2 cellular contexts compared by ENCODE assay signal in the genomic region with DNA sequence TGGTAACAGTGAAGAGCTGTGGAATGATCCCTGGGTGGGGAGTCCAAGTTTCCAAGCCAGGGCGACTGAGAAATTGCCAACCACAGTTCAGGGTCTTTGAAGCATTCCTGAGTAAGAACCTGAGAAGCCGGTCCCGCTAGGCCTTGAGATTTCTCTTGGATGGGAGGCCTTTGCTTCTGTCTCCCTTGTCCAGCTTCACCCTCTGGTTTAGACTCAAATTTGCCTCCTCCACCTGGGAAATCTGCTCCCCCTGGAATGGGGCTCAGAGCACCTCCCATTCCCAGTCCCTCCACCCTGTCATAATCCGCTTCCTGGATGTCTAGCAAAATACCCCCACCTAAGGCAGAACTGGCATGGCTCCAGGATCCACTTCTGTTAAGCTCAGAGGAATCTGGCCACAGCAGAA.
TF ChIP-seq lines count a peak whose summit lies in the region.

No MANE protein-coding gene starts in this region.

TF ChIP-seq in K562, 482 proteins besides CTCF, POLR2A, EP300 and RAD21:
- peak; percentile 49 for TF ChIP-seq NFIC (IDR thresholded peaks at IDR 0.05)
- TF ChIP-seq, protein P1, sequence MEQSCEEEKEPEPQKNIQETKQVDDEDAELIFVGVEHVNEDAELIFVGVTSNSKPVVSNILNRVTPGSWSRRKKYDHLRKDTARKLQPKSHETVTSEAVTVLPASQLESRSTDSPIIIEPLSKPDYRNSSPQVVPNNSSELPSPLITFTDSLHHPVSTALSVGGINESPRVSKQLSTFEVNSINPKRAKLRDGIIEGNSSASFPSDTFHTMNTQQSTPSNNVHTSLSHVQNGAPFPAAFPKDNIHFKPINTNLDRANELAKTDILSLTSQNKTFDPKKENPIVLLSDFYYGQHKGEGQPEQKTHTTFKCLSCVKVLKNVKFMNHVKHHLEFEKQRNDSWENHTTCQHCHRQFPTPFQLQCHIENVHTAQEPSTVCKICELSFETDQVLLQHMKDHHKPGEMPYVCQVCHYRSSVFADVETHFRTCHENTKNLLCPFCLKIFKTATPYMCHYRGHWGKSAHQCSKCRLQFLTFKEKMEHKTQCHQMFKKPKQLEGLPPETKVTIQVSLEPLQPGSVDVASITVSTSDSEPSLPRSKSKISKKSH (CRISPR knock-in tag; IDR thresholded peaks at IDR 0.05), result no peak

TF ChIP-seq in GM23338, 12 proteins besides CTCF, POLR2A, EP300 and RAD21:
- no peak for TF ChIP-seq CREB1 (CRISPR knock-in tag; IDR thresholded peaks at IDR 0.05; ENCODE audit: low read depth)
- TF ChIP-seq, protein P2, sequence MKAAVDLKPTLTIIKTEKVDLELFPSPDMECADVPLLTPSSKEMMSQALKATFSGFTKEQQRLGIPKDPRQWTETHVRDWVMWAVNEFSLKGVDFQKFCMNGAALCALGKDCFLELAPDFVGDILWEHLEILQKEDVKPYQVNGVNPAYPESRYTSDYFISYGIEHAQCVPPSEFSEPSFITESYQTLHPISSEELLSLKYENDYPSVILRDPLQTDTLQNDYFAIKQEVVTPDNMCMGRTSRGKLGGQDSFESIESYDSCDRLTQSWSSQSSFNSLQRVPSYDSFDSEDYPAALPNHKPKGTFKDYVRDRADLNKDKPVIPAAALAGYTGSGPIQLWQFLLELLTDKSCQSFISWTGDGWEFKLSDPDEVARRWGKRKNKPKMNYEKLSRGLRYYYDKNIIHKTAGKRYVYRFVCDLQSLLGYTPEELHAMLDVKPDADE (IDR thresholded peaks at IDR 0.05), result no peak
- TF ChIP-seq EZH2 (IDR thresholded peaks at IDR 0.05; ENCODE audit: low read depth, unreplicated experiment), result no peak
- TF ChIP-seq, protein P3, sequence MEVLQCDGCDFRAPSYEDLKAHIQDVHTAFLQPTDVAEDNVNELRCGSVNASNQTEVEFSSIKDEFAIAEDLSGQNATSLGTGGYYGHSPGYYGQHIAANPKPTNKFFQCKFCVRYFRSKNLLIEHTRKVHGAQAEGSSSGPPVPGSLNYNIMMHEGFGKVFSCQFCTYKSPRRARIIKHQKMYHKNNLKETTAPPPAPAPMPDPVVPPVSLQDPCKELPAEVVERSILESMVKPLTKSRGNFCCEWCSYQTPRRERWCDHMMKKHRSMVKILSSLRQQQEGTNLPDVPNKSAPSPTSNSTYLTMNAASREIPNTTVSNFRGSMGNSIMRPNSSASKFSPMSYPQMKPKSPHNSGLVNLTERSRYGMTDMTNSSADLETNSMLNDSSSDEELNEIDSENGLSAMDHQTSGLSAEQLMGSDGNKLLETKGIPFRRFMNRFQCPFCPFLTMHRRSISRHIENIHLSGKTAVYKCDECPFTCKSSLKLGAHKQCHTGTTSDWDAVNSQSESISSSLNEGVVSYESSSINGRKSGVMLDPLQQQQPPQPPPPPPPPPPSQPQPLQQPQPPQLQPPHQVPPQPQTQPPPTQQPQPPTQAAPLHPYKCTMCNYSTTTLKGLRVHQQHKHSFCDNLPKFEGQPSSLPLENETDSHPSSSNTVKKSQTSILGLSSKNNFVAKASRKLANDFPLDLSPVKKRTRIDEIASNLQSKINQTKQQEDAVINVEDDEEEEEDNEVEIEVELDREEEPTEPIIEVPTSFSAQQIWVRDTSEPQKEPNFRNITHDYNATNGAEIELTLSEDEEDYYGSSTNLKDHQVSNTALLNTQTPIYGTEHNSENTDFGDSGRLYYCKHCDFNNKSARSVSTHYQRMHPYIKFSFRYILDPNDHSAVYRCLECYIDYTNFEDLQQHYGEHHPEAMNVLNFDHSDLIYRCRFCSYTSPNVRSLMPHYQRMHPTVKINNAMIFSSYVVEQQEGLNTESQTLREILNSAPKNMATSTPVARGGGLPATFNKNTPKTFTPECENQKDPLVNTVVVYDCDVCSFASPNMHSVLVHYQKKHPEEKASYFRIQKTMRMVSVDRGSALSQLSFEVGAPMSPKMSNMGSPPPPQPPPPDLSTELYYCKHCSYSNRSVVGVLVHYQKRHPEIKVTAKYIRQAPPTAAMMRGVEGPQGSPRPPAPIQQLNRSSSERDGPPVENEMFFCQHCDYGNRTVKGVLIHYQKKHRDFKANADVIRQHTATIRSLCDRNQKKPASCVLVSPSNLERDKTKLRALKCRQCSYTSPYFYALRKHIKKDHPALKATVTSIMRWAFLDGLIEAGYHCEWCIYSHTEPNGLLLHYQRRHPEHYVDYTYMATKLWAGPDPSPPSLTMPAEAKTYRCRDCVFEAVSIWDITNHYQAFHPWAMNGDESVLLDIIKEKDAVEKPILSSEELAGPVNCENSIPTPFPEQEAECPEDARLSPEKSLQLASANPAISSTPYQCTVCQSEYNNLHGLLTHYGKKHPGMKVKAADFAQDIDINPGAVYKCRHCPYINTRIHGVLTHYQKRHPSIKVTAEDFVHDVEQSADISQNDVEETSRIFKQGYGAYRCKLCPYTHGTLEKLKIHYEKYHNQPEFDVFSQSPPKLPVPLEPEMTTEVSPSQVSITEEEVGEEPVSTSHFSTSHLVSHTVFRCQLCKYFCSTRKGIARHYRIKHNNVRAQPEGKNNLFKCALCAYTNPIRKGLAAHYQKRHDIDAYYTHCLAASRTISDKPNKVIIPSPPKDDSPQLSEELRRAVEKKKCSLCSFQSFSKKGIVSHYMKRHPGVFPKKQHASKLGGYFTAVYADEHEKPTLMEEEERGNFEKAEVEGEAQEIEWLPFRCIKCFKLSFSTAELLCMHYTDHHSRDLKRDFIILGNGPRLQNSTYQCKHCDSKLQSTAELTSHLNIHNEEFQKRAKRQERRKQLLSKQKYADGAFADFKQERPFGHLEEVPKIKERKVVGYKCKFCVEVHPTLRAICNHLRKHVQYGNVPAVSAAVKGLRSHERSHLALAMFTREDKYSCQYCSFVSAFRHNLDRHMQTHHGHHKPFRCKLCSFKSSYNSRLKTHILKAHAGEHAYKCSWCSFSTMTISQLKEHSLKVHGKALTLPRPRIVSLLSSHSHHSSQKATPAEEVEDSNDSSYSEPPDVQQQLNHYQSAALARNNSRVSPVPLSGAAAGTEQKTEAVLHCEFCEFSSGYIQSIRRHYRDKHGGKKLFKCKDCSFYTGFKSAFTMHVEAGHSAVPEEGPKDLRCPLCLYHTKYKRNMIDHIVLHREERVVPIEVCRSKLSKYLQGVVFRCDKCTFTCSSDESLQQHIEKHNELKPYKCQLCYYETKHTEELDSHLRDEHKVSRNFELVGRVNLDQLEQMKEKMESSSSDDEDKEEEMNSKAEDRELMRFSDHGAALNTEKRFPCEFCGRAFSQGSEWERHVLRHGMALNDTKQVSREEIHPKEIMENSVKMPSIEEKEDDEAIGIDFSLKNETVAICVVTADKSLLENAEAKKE (CRISPR knock-in tag; IDR thresholded peaks at IDR 0.05), result no peak
- no peak for TF ChIP-seq NANOG (IDR thresholded peaks at IDR 0.05; ENCODE audit: borderline replicate concordance)
- TF ChIP-seq ZNF331 (CRISPR knock-in tag; IDR thresholded peaks at IDR 0.05; ENCODE audit: low read depth), result no peak
- no peak for TF ChIP-seq POLR2AphosphoS5 (IDR thresholded peaks at IDR 0.05; ENCODE audit: low read depth)
- no peak for TF ChIP-seq EZH2phosphoT487 (IDR thresholded peaks at IDR 0.05; ENCODE audit: unreplicated experiment)
- no peak for TF ChIP-seq ZNF114 (CRISPR knock-in tag; IDR thresholded peaks at IDR 0.05)
- no peak for TF ChIP-seq JUNB (IDR thresholded peaks at IDR 0.05; ENCODE audit: unreplicated experiment)
- no peak for TF ChIP-seq STAT1 (IDR thresholded peaks at IDR 0.05; ENCODE audit: unreplicated experiment)
- TF ChIP-seq, protein P4, sequence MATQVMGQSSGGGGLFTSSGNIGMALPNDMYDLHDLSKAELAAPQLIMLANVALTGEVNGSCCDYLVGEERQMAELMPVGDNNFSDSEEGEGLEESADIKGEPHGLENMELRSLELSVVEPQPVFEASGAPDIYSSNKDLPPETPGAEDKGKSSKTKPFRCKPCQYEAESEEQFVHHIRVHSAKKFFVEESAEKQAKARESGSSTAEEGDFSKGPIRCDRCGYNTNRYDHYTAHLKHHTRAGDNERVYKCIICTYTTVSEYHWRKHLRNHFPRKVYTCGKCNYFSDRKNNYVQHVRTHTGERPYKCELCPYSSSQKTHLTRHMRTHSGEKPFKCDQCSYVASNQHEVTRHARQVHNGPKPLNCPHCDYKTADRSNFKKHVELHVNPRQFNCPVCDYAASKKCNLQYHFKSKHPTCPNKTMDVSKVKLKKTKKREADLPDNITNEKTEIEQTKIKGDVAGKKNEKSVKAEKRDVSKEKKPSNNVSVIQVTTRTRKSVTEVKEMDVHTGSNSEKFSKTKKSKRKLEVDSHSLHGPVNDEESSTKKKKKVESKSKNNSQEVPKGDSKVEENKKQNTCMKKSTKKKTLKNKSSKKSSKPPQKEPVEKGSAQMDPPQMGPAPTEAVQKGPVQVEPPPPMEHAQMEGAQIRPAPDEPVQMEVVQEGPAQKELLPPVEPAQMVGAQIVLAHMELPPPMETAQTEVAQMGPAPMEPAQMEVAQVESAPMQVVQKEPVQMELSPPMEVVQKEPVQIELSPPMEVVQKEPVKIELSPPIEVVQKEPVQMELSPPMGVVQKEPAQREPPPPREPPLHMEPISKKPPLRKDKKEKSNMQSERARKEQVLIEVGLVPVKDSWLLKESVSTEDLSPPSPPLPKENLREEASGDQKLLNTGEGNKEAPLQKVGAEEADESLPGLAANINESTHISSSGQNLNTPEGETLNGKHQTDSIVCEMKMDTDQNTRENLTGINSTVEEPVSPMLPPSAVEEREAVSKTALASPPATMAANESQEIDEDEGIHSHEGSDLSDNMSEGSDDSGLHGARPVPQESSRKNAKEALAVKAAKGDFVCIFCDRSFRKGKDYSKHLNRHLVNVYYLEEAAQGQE (IDR thresholded peaks at IDR 0.05; ENCODE audit: unreplicated experiment), result no peak
